Comparison of ENCODE assay signal across 6 cellular contexts in the genomic region with DNA sequence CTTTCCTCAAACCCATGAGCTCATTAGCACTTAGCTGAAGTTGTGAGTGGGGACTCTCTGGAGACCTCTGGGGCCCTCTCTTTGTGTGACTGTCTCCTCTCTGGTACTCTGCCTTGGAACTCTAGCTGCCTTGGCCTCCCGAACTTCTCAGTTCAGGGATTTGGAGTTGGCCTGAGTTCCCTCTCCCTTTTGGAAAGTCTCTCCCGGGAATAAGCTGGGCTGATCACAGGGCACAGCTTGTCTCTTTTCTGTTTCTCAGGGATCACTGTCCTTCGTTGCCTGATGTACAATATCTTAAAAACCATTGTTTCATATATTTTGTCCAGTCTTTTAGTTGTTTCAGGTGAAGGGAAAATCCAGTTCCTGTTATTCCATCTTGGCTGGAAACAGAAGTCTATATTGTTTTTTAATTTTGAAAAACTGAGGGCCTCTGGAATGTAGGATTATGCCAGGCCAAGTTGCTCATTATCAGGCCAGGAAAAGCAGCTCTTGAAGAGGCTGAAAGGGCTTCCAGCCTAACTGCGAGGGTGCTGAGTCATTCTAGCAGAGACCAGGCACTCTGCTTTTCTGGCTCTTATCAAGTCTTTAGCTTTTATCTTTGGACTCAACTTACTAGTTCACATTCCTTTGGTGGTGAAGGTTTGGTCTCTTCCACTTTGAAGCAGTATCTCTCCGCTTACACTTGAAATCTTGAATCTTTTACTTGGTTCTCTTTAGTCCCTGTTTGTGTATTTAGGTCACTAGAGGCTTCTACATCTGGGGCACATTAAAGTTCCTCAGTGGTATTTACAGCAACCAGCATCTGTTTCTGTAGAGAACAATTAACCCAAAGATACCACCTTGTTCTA. TPM values are rescaled to one million over a fixed set of nuclear protein-coding genes. Genes with fewer than 3 reads are reported as not detected.
DNase-seq lines count a peak whose midpoint lies in the region; ATAC-seq, FAIRE-seq and TF ChIP-seq lines count a peak whose summit lies in the region.

No MANE protein-coding gene starts in this region.

- peaks cover 49% of the 10 kb centered on the region for H3K4me1 ChIP-seq in HepG2 (ENCODE audit: insufficient read depth, low read length)

- H3K27me3 ChIP-seq in SU-DHL-6 (ENCODE audit: low read length) (no peaks in the 10 kb centered on the region), HepG2 (ENCODE audit: control insufficient read depth in 1 of 2, insufficient read depth in 2 of 2, low read length in 2 of 2) (no peaks in the 10 kb centered on the region)

- peak; percentile 26 for DNase-seq in GM10266 (ENCODE audit: extremely low spot score)
- peak; percentile 83 for DNase-seq in HepG2 (ENCODE audit: low spot score)
- DNase-seq in NCI-H146 treated with DMSO at 0.1 percent for 48 hours (lab: John Stamatoyannopoulos, UW; ENCODE audit: unreplicated experiment): no peak

- no peaks in the 10 kb centered on the region for H3K9me3 ChIP-seq in SU-DHL-6 (ENCODE audit: insufficient read depth, low read length)
- H3K9me3 ChIP-seq in HepG2 (ENCODE audit: low read length): no peaks in the 10 kb centered on the region

- TF ChIP-seq CTCF in GM10266 (IDR thresholded peaks at IDR 0.05; ENCODE audit: control insufficient read depth, insufficient read depth, low read depth, missing control alignments): no peak
- TF ChIP-seq CTCF in SU-DHL-6 (IDR thresholded peaks at IDR 0.05; ENCODE audit: insufficient read depth, low read length, poor library complexity, severe bottlenecking): no peak
- no peak for TF ChIP-seq CTCF in HepG2 (CRISPR knock-in tag; IDR thresholded peaks at IDR 0.05)

- POLR2A ChIA-PET in HepG2 (lab: Yijun Ruan, JAX): interaction anchor here (0.7 to 2.5 kb wide), 9 partner anchors 8 to 203 kb away, joined by 3 to 11 read pairs (median 5); a partner anchor contains a TSS

- ATAC-seq in HepG2 (peak; percentile 95), GM21367 (IDR thresholded peaks at IDR 0.05; ENCODE audit: unreplicated experiment) (no peak), GM21825 (IDR thresholded peaks at IDR 0.05; ENCODE audit: unreplicated experiment) (no peak)

- BruUV-seq in HepG2 (replicated peaks; lab: Mats Ljungman, UMichigan): TSS peak; percentile 86

- H3K4me3 ChIP-seq in SU-DHL-6 (ENCODE audit: insufficient read depth, low read length, poor library complexity, severe bottlenecking) (no peak overlapping the region), HepG2 (replicated peaks in 1 of 3; ENCODE audit: insufficient read depth in 1 of 3, low read depth in 2 of 3, low read length in 3 of 3) (peak overlapping the region in 1 of 3 experiments; percentile 37; a peak in 1 of 6 replicates)

- H3K4me2 ChIP-seq in SU-DHL-6 (ENCODE audit: low read depth, low read length, poor library complexity, severe bottlenecking) (no peak overlapping the region), HepG2 (ENCODE audit: low read depth, low read length) (peak overlapping the region; percentile 54)

- H3K9ac ChIP-seq in SU-DHL-6 (ENCODE audit: low read length) (no peak overlapping the region), HepG2 (ENCODE audit: insufficient read depth, low read depth, low read length) (peak overlapping the region; percentile 42)

- H3K36me3 ChIP-seq in SU-DHL-6 (ENCODE audit: low read length): no peaks in the 10 kb centered on the region
- no peaks in the 10 kb centered on the region for H3K36me3 ChIP-seq in HepG2 (replicated peaks in 1 of 2; ENCODE audit: control insufficient read depth in 1 of 2, insufficient read depth in 2 of 2, low read length in 2 of 2)

- H2AFZ ChIP-seq in SU-DHL-6 (ENCODE audit: low read depth, low read length, severe bottlenecking) (peak overlapping the region; percentile 37), HepG2 (ENCODE audit: low read length) (peak overlapping the region; percentile 66)

- CTCF ChIA-PET in HepG2 (lab: Yijun Ruan, JAX; ENCODE audit: low intra/inter-chr PET ratio, low total read pairs): no interaction called here

- H3K79me2 ChIP-seq in SU-DHL-6 (ENCODE audit: insufficient read depth, low read length): no peaks in the 10 kb centered on the region
- no peaks in the 10 kb centered on the region for H3K79me2 ChIP-seq in HepG2 (ENCODE audit: insufficient read depth, low read length)

- 18% methylated on average over 5 of the region's 5 CpGs for WGBS in HepG2 (ENCODE audit: low lambda C conversion rate)

- peak; percentile 29 to 67; a peak in 2 of 4 replicates for TF ChIP-seq EP300 in HepG2 (IDR thresholded peaks at IDR 0.05; ENCODE audit: low read depth in 2 of 2, low read length in 2 of 2)
- 0 out of 2 replicates have a peak, but pooled peaks have one; percentile 26 for TF ChIP-seq EP300 in HepG2 (CRISPR knock-in tag; IDR thresholded peaks at IDR 0.05; ENCODE audit: borderline replicate concordance)

- H3K27ac ChIP-seq in SU-DHL-6 (ENCODE audit: low read depth, low read length) (no peak overlapping the region), HepG2 (ENCODE audit: extremely low read length, insufficient read depth, low read length) (peak overlapping the region; percentile 85)

- in situ Hi-C loops in HepG2 (cut with HindIII; ENCODE audit: extremely low pct_ligation_motif_present, low pct_unique_long_range_greater_than_20kb): no loop called here

- TF ChIP-seq POLR2A in HepG2 (IDR thresholded peaks at IDR 0.05; ENCODE audit: insufficient read depth in 1 of 2, low read depth in 2 of 2, low read length in 2 of 2): 0 out of 4 replicates have a peak, but pooled peaks of 1 of the 2 experiments have one; percentile 29

- no peaks in the 10 kb centered on the region for H3K9me2 ChIP-seq in SU-DHL-6 (replicated peaks; ENCODE audit: insufficient read depth, low read length)

- intact Hi-C loops in HepG2 (cut with micrococcal nuclease; ENCODE audit: unreplicated experiment): loop anchor here (5.0 kb wide), 1 partner anchor 197 kb away; no protein-coding TSS in a partner anchor

- peak; percentile 63 for FAIRE-seq in HepG2 (lab: Jason Lieb, UNC)

- H4K20me1 ChIP-seq in SU-DHL-6 (ENCODE audit: low read depth, low read length) (no peaks in the 10 kb centered on the region), HepG2 (ENCODE audit: insufficient read depth, low read length) (no peaks in the 10 kb centered on the region)

- no peak for TF ChIP-seq RAD21 in HepG2 (CRISPR knock-in tag; IDR thresholded peaks at IDR 0.05)

- no peaks in the 10 kb centered on the region for H3F3A ChIP-seq in SU-DHL-6 (ENCODE audit: insufficient read depth)

RNA-seq across cellular contexts. Expression of a gene that starts 8.4 kb away (rescaled TPM):
- 26.7 and 28.8 TPM in 2 replicates for total RNA-seq in HepG2 (2016; rRNA removed; fragmentation: Illumina TruSeq; extraction: Trizol)
- 6.9 and 7.7 TPM in 2 replicates for total RNA-seq in HepG2 (2016; cell fraction: cytosol; rRNA removed; fragmentation: Illumina TruSeq; extraction: Trizol; ENCODE audit: low read depth)
- 21.4 and 28.5 TPM in 2 replicates for total RNA-seq in HepG2 (2016; cell fraction: insoluble cytoplasmic fraction; rRNA removed; fragmentation: Illumina TruSeq; extraction: Trizol)
- total RNA-seq in HepG2 (2016; cell fraction: membrane; rRNA removed; fragmentation: Illumina TruSeq; extraction: Trizol): 9.6 and 10.3 TPM in 2 replicates
- 30.1 and 33.4 TPM in 2 replicates for total RNA-seq in HepG2 (2016; cell fraction: nucleus; rRNA removed; fragmentation: Illumina TruSeq; extraction: Trizol)
- polyA plus RNA-seq in HepG2 (2011; rRNA removed): 17.1 and 18.9 TPM in 2 replicates
- 12.7 and 14.2 TPM in 2 replicates for polyA plus RNA-seq in HepG2 (2011; cell fraction: cytosol; rRNA removed)
- 36.7 and 52.3 TPM in 2 replicates for polyA plus RNA-seq in HepG2 (2011; cell fraction: nucleus; rRNA removed)
- polyA plus RNA-seq in HepG2 (2012): 8.7 and 10.8 TPM in 2 replicates
- polyA plus RNA-seq in HepG2 (2016; cell fraction: cytosol; fragmentation: Illumina TruSeq; extraction: Trizol; ENCODE audit: low read depth): 1.8 and 2.0 TPM in 2 replicates
- 13.4 and 19.3 TPM in 2 replicates for polyA plus RNA-seq in HepG2 (2016; cell fraction: insoluble cytoplasmic fraction; fragmentation: Illumina TruSeq; extraction: Trizol; ENCODE audit: low read depth)
- 4.1 and 4.3 TPM in 2 replicates for polyA plus RNA-seq in HepG2 (2016; cell fraction: membrane; fragmentation: Illumina TruSeq; extraction: Trizol; ENCODE audit: low read depth)
- 30.0 and 36.0 TPM in 2 replicates for polyA plus RNA-seq in HepG2 (2016; cell fraction: nucleus; fragmentation: Illumina TruSeq; extraction: Trizol; ENCODE audit: insufficient read depth, low read depth)
- 41.8 and 53.6 TPM in 2 replicates for polyA minus RNA-seq in HepG2 (2011; rRNA and poly(A)+ RNA removed; ENCODE audit: low replicate concordance)
- 12.6 and 16.2 TPM in 2 replicates for polyA minus RNA-seq in HepG2 (2011; cell fraction: cytosol; rRNA and poly(A)+ RNA removed)
- polyA minus RNA-seq in HepG2 (2011; cell fraction: nucleus; rRNA and poly(A)+ RNA removed): 38.4 and 42.1 TPM in 2 replicates

RNA-seq across cellular contexts. Expression of a gene that starts 44.6 kb away (rescaled TPM):
- 0.18 and 0.31 TPM in 2 replicates for total RNA-seq in HepG2 (2016; rRNA removed; fragmentation: Illumina TruSeq; extraction: Trizol)
- 1.0 and 1.1 TPM in 2 replicates for total RNA-seq in HepG2 (2016; cell fraction: cytosol; rRNA removed; fragmentation: Illumina TruSeq; extraction: Trizol; ENCODE audit: low read depth)
- 0.22 and 0.30 TPM in 2 replicates for total RNA-seq in HepG2 (2016; cell fraction: insoluble cytoplasmic fraction; rRNA removed; fragmentation: Illumina TruSeq; extraction: Trizol)
- total RNA-seq in HepG2 (2016; cell fraction: membrane; rRNA removed; fragmentation: Illumina TruSeq; extraction: Trizol): 0.86 and 1.2 TPM in 2 replicates
- 0.31 and 0.34 TPM in 2 replicates for total RNA-seq in HepG2 (2016; cell fraction: nucleus; rRNA removed; fragmentation: Illumina TruSeq; extraction: Trizol)
- 0.14 and 0.24 TPM in 2 replicates for polyA plus RNA-seq in HepG2 (2011; rRNA removed)
- polyA plus RNA-seq in HepG2 (2011; cell fraction: cytosol; rRNA removed): 0.13 and 0.21 TPM in 2 replicates
- 0.13 and 0.16 TPM in 2 replicates for polyA plus RNA-seq in HepG2 (2011; cell fraction: nucleus; rRNA removed)
- 0.16 and 0.21 TPM in 2 replicates for polyA plus RNA-seq in HepG2 (2012)
- 0.17 and 0.55 TPM in 2 replicates for polyA plus RNA-seq in HepG2 (2016; cell fraction: cytosol; fragmentation: Illumina TruSeq; extraction: Trizol; ENCODE audit: low read depth)
- 0.55 and 0.64 TPM in 2 replicates for polyA plus RNA-seq in HepG2 (2016; cell fraction: insoluble cytoplasmic fraction; fragmentation: Illumina TruSeq; extraction: Trizol; ENCODE audit: low read depth)
- polyA plus RNA-seq in HepG2 (2016; cell fraction: membrane; fragmentation: Illumina TruSeq; extraction: Trizol; ENCODE audit: low read depth): 0.66 and 0.74 TPM in 2 replicates
- 0.22 and 0.23 TPM in 2 replicates for polyA plus RNA-seq in HepG2 (2016; cell fraction: nucleus; fragmentation: Illumina TruSeq; extraction: Trizol; ENCODE audit: insufficient read depth, low read depth)
- 0.46 and 3.7 TPM in 2 replicates for polyA minus RNA-seq in HepG2 (2011; rRNA and poly(A)+ RNA removed; ENCODE audit: low replicate concordance)
- 0.26 and 0.30 TPM in 2 replicates for polyA minus RNA-seq in HepG2 (2011; cell fraction: cytosol; rRNA and poly(A)+ RNA removed)
- polyA minus RNA-seq in HepG2 (2011; cell fraction: nucleus; rRNA and poly(A)+ RNA removed): 0.77 and 0.99 TPM in 2 replicates

RNA-seq across cellular contexts. Expression of a gene that starts 44.7 kb away (rescaled TPM):
- 77.2 and 93.1 TPM in 2 replicates for total RNA-seq in HepG2 (2016; rRNA removed; fragmentation: Illumina TruSeq; extraction: Trizol)
- 16.4 and 16.7 TPM in 2 replicates for total RNA-seq in HepG2 (2016; cell fraction: cytosol; rRNA removed; fragmentation: Illumina TruSeq; extraction: Trizol; ENCODE audit: low read depth)
- total RNA-seq in HepG2 (2016; cell fraction: insoluble cytoplasmic fraction; rRNA removed; fragmentation: Illumina TruSeq; extraction: Trizol): 79.2 and 96.3 TPM in 2 replicates
- 47.2 and 48.0 TPM in 2 replicates for total RNA-seq in HepG2 (2016; cell fraction: membrane; rRNA removed; fragmentation: Illumina TruSeq; extraction: Trizol)
- total RNA-seq in HepG2 (2016; cell fraction: nucleus; rRNA removed; fragmentation: Illumina TruSeq; extraction: Trizol): 34.4 and 38.5 TPM in 2 replicates
- 25.9 and 36.0 TPM in 2 replicates for polyA plus RNA-seq in HepG2 (2011; rRNA removed)
- 23.9 and 28.7 TPM in 2 replicates for polyA plus RNA-seq in HepG2 (2011; cell fraction: cytosol; rRNA removed)
- polyA plus RNA-seq in HepG2 (2011; cell fraction: nucleus; rRNA removed): 30.3 and 34.7 TPM in 2 replicates
- polyA plus RNA-seq in HepG2 (2012): 17.9 and 29.2 TPM in 2 replicates
- polyA plus RNA-seq in HepG2 (2016; cell fraction: cytosol; fragmentation: Illumina TruSeq; extraction: Trizol; ENCODE audit: low read depth): 15.0 and 17.3 TPM in 2 replicates
- polyA plus RNA-seq in HepG2 (2016; cell fraction: insoluble cytoplasmic fraction; fragmentation: Illumina TruSeq; extraction: Trizol; ENCODE audit: low read depth): 103 and 111 TPM in 2 replicates
- polyA plus RNA-seq in HepG2 (2016; cell fraction: membrane; fragmentation: Illumina TruSeq; extraction: Trizol; ENCODE audit: low read depth): 40.3 and 43.4 TPM in 2 replicates
- polyA plus RNA-seq in HepG2 (2016; cell fraction: nucleus; fragmentation: Illumina TruSeq; extraction: Trizol; ENCODE audit: insufficient read depth, low read depth): 75.6 and 79.1 TPM in 2 replicates
- polyA minus RNA-seq in HepG2 (2011; rRNA and poly(A)+ RNA removed; ENCODE audit: low replicate concordance): 17.7 and 85.1 TPM in 2 replicates
- 7.1 and 10.4 TPM in 2 replicates for polyA minus RNA-seq in HepG2 (2011; cell fraction: cytosol; rRNA and poly(A)+ RNA removed)
- polyA minus RNA-seq in HepG2 (2011; cell fraction: nucleus; rRNA and poly(A)+ RNA removed): 12.1 and 14.3 TPM in 2 replicates

RNA-seq across cellular contexts. Expression of a gene that starts 54.1 kb away (rescaled TPM):
- total RNA-seq in HepG2 (2016; rRNA removed; fragmentation: Illumina TruSeq; extraction: Trizol): 21.8 and 23.0 TPM in 2 replicates
- 5.0 and 5.9 TPM in 2 replicates for total RNA-seq in HepG2 (2016; cell fraction: cytosol; rRNA removed; fragmentation: Illumina TruSeq; extraction: Trizol; ENCODE audit: low read depth)
- total RNA-seq in HepG2 (2016; cell fraction: insoluble cytoplasmic fraction; rRNA removed; fragmentation: Illumina TruSeq; extraction: Trizol): 21.5 and 22.8 TPM in 2 replicates
- 9.1 and 9.2 TPM in 2 replicates for total RNA-seq in HepG2 (2016; cell fraction: membrane; rRNA removed; fragmentation: Illumina TruSeq; extraction: Trizol)
- total RNA-seq in HepG2 (2016; cell fraction: nucleus; rRNA removed; fragmentation: Illumina TruSeq; extraction: Trizol): 16.1 and 20.0 TPM in 2 replicates
- 30.1 and 40.5 TPM in 2 replicates for polyA plus RNA-seq in HepG2 (2011; rRNA removed)
- polyA plus RNA-seq in HepG2 (2011; cell fraction: cytosol; rRNA removed): 15.7 and 16.1 TPM in 2 replicates
- 75.9 and 98.7 TPM in 2 replicates for polyA plus RNA-seq in HepG2 (2011; cell fraction: nucleus; rRNA removed)
- polyA plus RNA-seq in HepG2 (2012): 48.3 and 58.9 TPM in 2 replicates
- 6.7 and 7.3 TPM in 2 replicates for polyA plus RNA-seq in HepG2 (2016; cell fraction: cytosol; fragmentation: Illumina TruSeq; extraction: Trizol; ENCODE audit: low read depth)
- 21.4 and 28.7 TPM in 2 replicates for polyA plus RNA-seq in HepG2 (2016; cell fraction: insoluble cytoplasmic fraction; fragmentation: Illumina TruSeq; extraction: Trizol; ENCODE audit: low read depth)
- 8.7 and 9.0 TPM in 2 replicates for polyA plus RNA-seq in HepG2 (2016; cell fraction: membrane; fragmentation: Illumina TruSeq; extraction: Trizol; ENCODE audit: low read depth)
- polyA plus RNA-seq in HepG2 (2016; cell fraction: nucleus; fragmentation: Illumina TruSeq; extraction: Trizol; ENCODE audit: insufficient read depth, low read depth): 44.4 and 47.1 TPM in 2 replicates
- polyA minus RNA-seq in HepG2 (2011; rRNA and poly(A)+ RNA removed; ENCODE audit: low replicate concordance): 22.4 and 56.5 TPM in 2 replicates
- 9.6 and 11.1 TPM in 2 replicates for polyA minus RNA-seq in HepG2 (2011; cell fraction: cytosol; rRNA and poly(A)+ RNA removed)
- polyA minus RNA-seq in HepG2 (2011; cell fraction: nucleus; rRNA and poly(A)+ RNA removed): 31.4 and 34.3 TPM in 2 replicates
